8 cellular contexts compared by ENCODE assay signal in genomic region chr1:33181038-33181861, GRCh38. TPM values are rescaled to one million over a fixed set of nuclear protein-coding genes. Genes with fewer than 3 reads are reported as not detected.
DNase-seq lines count a peak whose midpoint lies in the region; ATAC-seq and TF ChIP-seq lines count a peak whose summit lies in the region.

No MANE protein-coding gene starts in this region.

- DNase-seq in GM10266 (ENCODE audit: extremely low spot score) (peak; percentile 64), HFFc6 (peak; percentile 17), NCI-H2171 treated with DMSO at 0.1 percent for 48 hours (lab: John Stamatoyannopoulos, UW) (peak; percentile 66), fibroblast of lung (ENCODE audit: low read depth in 2 of 2) (peak; percentile 34 to 52), nephron progenitor cell (peak; percentile 72), upper lobe of right lung (peak; percentile 75)
- peak; percentile 2 to 35 (median 11) for DNase-seq in activated CD8-positive, alpha-beta memory T cell treated with anti-CD3 and anti-CD28 coated beads for 48 hours (ENCODE audit: low read depth in 2 of 3, low spot score in 2 of 3)

- peak overlapping the region; percentile 87 for H3K4me2 ChIP-seq in fibroblast of lung (ENCODE audit: extremely low read depth, insufficient read depth, low read length)

- TF ChIP-seq CTCF in GM10266 (IDR thresholded peaks at IDR 0.05; ENCODE audit: control insufficient read depth, insufficient read depth, low read depth, missing control alignments) (no peak), HFFc6 (IDR thresholded peaks at IDR 0.05) (no peak), fibroblast of lung (conservative IDR thresholded peaks at IDR 0.05 in 1 of 2, IDR thresholded peaks at IDR 0.05 in 1 of 2; ENCODE audit: low read depth in 1 of 2, low read length in 2 of 2) (no peak), nephron progenitor cell (IDR thresholded peaks at IDR 0.05) (no peak), upper lobe of right lung (IDR thresholded peaks at IDR 0.05) (no peak)

- H3K36me3 Mint-ChIP-seq in HFFc6 (ENCODE audit: low read depth) (no peaks in the 10 kb centered on the region), nephron progenitor cell (ENCODE audit: low read depth) (peaks cover 4% of the 10 kb centered on the region)

- no peaks in the 10 kb centered on the region for H3K79me2 ChIP-seq in fibroblast of lung (ENCODE audit: control insufficient read depth, insufficient read depth, low read length)

- H3K9me3 Mint-ChIP-seq in HFFc6 (no peaks in the 10 kb centered on the region), nephron progenitor cell (no peaks in the 10 kb centered on the region)

- H3K27me3 ChIP-seq in fibroblast of lung (ENCODE audit: control insufficient read depth, insufficient read depth, low read length) (peaks cover 3% of the 10 kb centered on the region), upper lobe of right lung (no peaks in the 10 kb centered on the region)

- H3K9me3 ChIP-seq in fibroblast of lung (ENCODE audit: control insufficient read depth, insufficient read depth, low read depth, low read length) = no peaks in the 10 kb centered on the region
- no peaks in the 10 kb centered on the region for H3K9me3 ChIP-seq in upper lobe of right lung

- ATAC-seq in upper lobe of right lung = peak; percentile 46
- no peak for ATAC-seq in GM18868 (IDR thresholded peaks at IDR 0.05; ENCODE audit: unreplicated experiment)

- H2AFZ ChIP-seq in fibroblast of lung (ENCODE audit: low read length) = peak overlapping the region; percentile 77

- H3K36me3 ChIP-seq in fibroblast of lung (ENCODE audit: control insufficient read depth, insufficient read depth, low read length) (no peaks in the 10 kb centered on the region), upper lobe of right lung (no peaks in the 10 kb centered on the region)

- H3K4me3 Mint-ChIP-seq in HFFc6 = peak overlapping the region; percentile 91
- peak overlapping the region; percentile 86 for H3K4me3 Mint-ChIP-seq in nephron progenitor cell

- H3K27ac Mint-ChIP-seq in HFFc6 (peak overlapping the region; percentile 38; the same call in 1 of the 2 replicates), nephron progenitor cell (peak overlapping the region; percentile 79)

- peak overlapping the region; percentile 8 for H3K9ac ChIP-seq in fibroblast of lung (ENCODE audit: insufficient read depth, low read length)

- H3K27ac ChIP-seq in fibroblast of lung (ENCODE audit: insufficient read depth, low read length) (no peak overlapping the region), upper lobe of right lung (no peak overlapping the region)

- H3K4me1 Mint-ChIP-seq in HFFc6 (ENCODE audit: low read depth) (peaks cover 24% of the 10 kb centered on the region), nephron progenitor cell (peaks cover 56% of the 10 kb centered on the region)

- H4K20me1 ChIP-seq in fibroblast of lung (ENCODE audit: control insufficient read depth, extremely low read depth, insufficient read depth, low read length) = no peaks in the 10 kb centered on the region

- H3K27me3 Mint-ChIP-seq in HFFc6 (ENCODE audit: insufficient read depth) (peaks cover 9% of the 10 kb centered on the region), nephron progenitor cell (ENCODE audit: low read depth, poor library complexity) (peaks cover 6% of the 10 kb centered on the region)

- intact Hi-C loops in upper lobe of right lung (cut with DNase I) = no loop called here

- H3K4me3 ChIP-seq in fibroblast of lung (replicated peaks in 1 of 4; ENCODE audit: control extremely low read depth in 1 of 4, insufficient read depth in 1 of 4, low read depth in 3 of 4, low read length in 4 of 4) (peak overlapping the region; percentile 67 to 71 (median 69)), upper lobe of right lung (peak overlapping the region; percentile 64)

- peaks cover 6% of the 10 kb centered on the region for H3K4me1 ChIP-seq in fibroblast of lung (ENCODE audit: control insufficient read depth, extremely low read depth, insufficient read depth, low read length)
- peaks cover 8% of the 10 kb centered on the region for H3K4me1 ChIP-seq in upper lobe of right lung

RNA-seq across cellular contexts. Expression of gene TRIM62, which starts 0.6 kb away (rescaled TPM):
- total RNA-seq in HFFc6 (2021; fragmentation: NEBNext Ultra II Directional; extraction: Animal tissue kit (Norgen Biotek cat#: 25700)) = 1 to 10 TPM; 6.2 to 7.9 (median 7.1) TPM
- total RNA-seq in fibroblast of lung (1.8 and 3.1 TPM in 2 replicates), upper lobe of right lung (4.5 TPM)
- 2.4 and 3.1 TPM in 2 replicates for polyA plus RNA-seq in fibroblast of lung
- 4.9 and 5.3 TPM in 2 replicates for polyA plus RNA-seq in fibroblast of lung (2012)
- polyA minus RNA-seq in fibroblast of lung (ENCODE audit: low replicate concordance) = 13.3 and 20.9 TPM in 2 replicates

Comparison
In these comparisons a context has a peak if more than half of its experiments do, and no peak if none do; other contexts are left out.
1. DNase-seq: peak in every context shown above with its lines; median percentile 75 in upper lobe of right lung; 72 in nephron progenitor cell; 66 in NCI-H2171 treated with DMSO at 0.1 percent for 48 hours; 64 in GM10266; 43 in fibroblast of lung; 17 in HFFc6; 11 in activated CD8-positive, alpha-beta memory T cell treated with anti-CD3 and anti-CD28 coated beads for 48 hours.